21 cellular contexts compared by ENCODE assay signal in genomic region chr1:4689271-4689935, GRCh38. TPM values are rescaled to one million over a fixed set of nuclear protein-coding genes. Genes with fewer than 3 reads are reported as not detected.
A peak's percentile ranks its signal among the peaks of the same experiment; 100 is the strongest.
DNase-seq lines count a peak whose midpoint lies in the region; TF ChIP-seq lines count a peak whose summit lies in the region.
"Had no signal": no experiment of that assay in that cellular context is flagged by ENCODE, and none has a peak within 500 bp of the region (broad histone marks: within the 10 kb centered on the region; RNA-seq: fewer than 3 reads in every experiment).

No MANE protein-coding gene starts in this region.

- H3K4me1 ChIP-seq in neuronal stem cell (ENCODE audit: control insufficient read depth in 2 of 2, insufficient read depth in 1 of 2, low read depth in 1 of 2, low read length in 2 of 2) (peaks cover 0 to 15% of the 10 kb centered on the region in 2 donors), SJCRH30 (no peaks in the 10 kb centered on the region)
- H3K4me1 ChIP-seq: BE2C, HAP-1 had no signal

- H2AK5ac ChIP-seq in neuronal stem cell (ENCODE audit: low read depth, low read length), result peak overlapping the region; percentile 90

- H3K4me3 ChIP-seq in dorsolateral prefrontal cortex (no peak overlapping the region), neuronal stem cell (ENCODE audit: low read length in 2 of 2) (no peak overlapping the region), SJCRH30 (no peak overlapping the region)
- H3K4me3 ChIP-seq: GM12878, HAP-1 had no signal

- peak overlapping the region; percentile 73 for H3K18ac ChIP-seq in neuronal stem cell (ENCODE audit: low read length)

- no peak overlapping the region for H2BK12ac ChIP-seq in neuronal stem cell (ENCODE audit: low read length)

- H2BK120ac ChIP-seq in neuronal stem cell (ENCODE audit: low read depth, low read length), result no peak overlapping the region

- H3K36me3 ChIP-seq in neuronal stem cell (replicated peaks in 1 of 2; ENCODE audit: control insufficient read depth in 2 of 2, insufficient read depth in 2 of 2, low read length in 2 of 2) (no peaks in the 10 kb centered on the region), SJCRH30 (no peaks in the 10 kb centered on the region)
- H3K36me3 ChIP-seq: BE2C, HAP-1 had no signal

- H3K23ac ChIP-seq in neuronal stem cell (ENCODE audit: low read depth, low read length, poor library complexity), result no peak overlapping the region

- H3K79me1 ChIP-seq in neuronal stem cell (ENCODE audit: low read depth, low read length), result no peaks in the 10 kb centered on the region

- no peak for TF ChIP-seq CTCF in dorsolateral prefrontal cortex (IDR thresholded peaks at IDR 0.05 in 54 of 56, conservative IDR thresholded peaks at IDR 0.05 in 2 of 56; ENCODE audit: low read depth in 1 of 56, partially characterized antibody in 56 of 56)

- WGBS in neuronal stem cell (ENCODE audit: extremely low coverage in 2 of 2, insufficient read length in 2 of 2, insufficient replicate concordance in 1 of 2), 2 donors, result no CpG with 5 or more reads among the region's 24 CpGs

- peak overlapping the region; percentile 54 for H3K9ac ChIP-seq in neuronal stem cell (ENCODE audit: low read depth, low read length, poor library complexity)

- intact Hi-C loops in dorsolateral prefrontal cortex (cut with DNase I), result no loop called here

- H4K91ac ChIP-seq in neuronal stem cell (ENCODE audit: low read depth, low read length, poor library complexity), result no peak overlapping the region

- DNase-seq in dorsolateral prefrontal cortex, result peak in 1 of 10 donors; percentile 74
- no peak for DNase-seq in neuronal stem cell (ENCODE audit: low spot score)
- DNase-seq in SJCRH30, result no peak
- no peak for DNase-seq in SK-N-DZ (ENCODE audit: low spot score)
- no peak for DNase-seq in activated CD8-positive, alpha-beta memory T cell treated with anti-CD3 and anti-CD28 coated beads for 24 hours
- DNase-seq: ACHN; BE2C; C1 segment of cervical spinal cord; CD4-positive, CD25-positive, alpha-beta regulatory T cell; CD8-positive, alpha-beta memory T cell; COR-L47; DMS 273 treated with DMSO at 0.1 percent for 48 hours; DMS53; DND-41; EL; GOT3 had no signal

- H4K8ac ChIP-seq in neuronal stem cell (ENCODE audit: low read depth, low read length), result no peak overlapping the region

- H3K4ac ChIP-seq in neuronal stem cell (ENCODE audit: low read length), result no peak overlapping the region

- peak overlapping the region; percentile 6 for H2BK15ac ChIP-seq in neuronal stem cell (ENCODE audit: low read length)

- no peaks in the 10 kb centered on the region for H3K9me3 ChIP-seq in neuronal stem cell (replicated peaks in 1 of 2; ENCODE audit: control insufficient read depth in 2 of 2, insufficient read depth in 1 of 2, low read depth in 1 of 2, low read length in 2 of 2)
- no peaks in the 10 kb centered on the region for H3K9me3 ChIP-seq in SJCRH30 (replicated peaks)
- H3K9me3 ChIP-seq: BE2C, HAP-1 had no signal

- H3K27ac ChIP-seq in angular gyrus (ENCODE audit: low read depth, low read length) (peak overlapping the region; percentile 44), dorsolateral prefrontal cortex (peak overlapping the region in 49 of 59 donors; percentile 4 to 83 (median 61)), neuronal stem cell (replicated peaks; ENCODE audit: low read length) (no peak overlapping the region), temporal lobe (ENCODE audit: low read depth, low read length) (peak overlapping the region; percentile 15), SJCRH30 (no peak overlapping the region)

- H2BK5ac ChIP-seq in neuronal stem cell (ENCODE audit: low read length), result peak overlapping the region; percentile 11

- H2AFZ ChIP-seq in neuronal stem cell (ENCODE audit: low read length), result no peak overlapping the region

- H3K4me2 ChIP-seq in neuronal stem cell (ENCODE audit: insufficient read depth, low read length, poor library complexity, severe bottlenecking), result no peak overlapping the region

- H3K14ac ChIP-seq in neuronal stem cell (ENCODE audit: low read length), result no peak overlapping the region

- no peaks in the 10 kb centered on the region for H3K27me3 ChIP-seq in dorsolateral prefrontal cortex
- H3K27me3 ChIP-seq in neuronal stem cell (ENCODE audit: control insufficient read depth in 3 of 3, insufficient read depth in 3 of 3, low read depth in 1 of 3, low read length in 3 of 3), result peaks cover 0 to 3% (median 0%) of the 10 kb centered on the region in 3 experiments
- H3K27me3 ChIP-seq in SJCRH30, result peaks cover 41% of the 10 kb centered on the region
- H3K27me3 ChIP-seq: BE2C had no signal

RNA-seq across cellular contexts. Expression of gene AJAP1, which starts 35.0 kb away (rescaled TPM):
- total RNA-seq in dorsolateral prefrontal cortex, result 10 to 100 TPM; 21.7 to 74.9 (median 55.1) TPM
- polyA plus RNA-seq in neuronal stem cell (2013, experiment 1 of 2), result 0.32 TPM
- polyA plus RNA-seq in neuronal stem cell (2013, experiment 2 of 2), result 0.42 TPM
- total RNA-seq in temporal lobe, result 21.9 TPM
- total RNA-seq in SJCRH30 (2014; rRNA removed; shearing (Covaris generic)), result not detected in 2 replicates
- polyA plus RNA-seq in SK-N-DZ (2014; cell fraction: cytosol; rRNA removed), result not detected in 2 replicates
- not detected in 2 replicates for polyA plus RNA-seq in SK-N-DZ (2014; cell fraction: nucleus; rRNA removed)
- total RNA-seq: CD8-positive, alpha-beta memory T cell; GM12878; HT-29 had no signal
- polyA plus RNA-seq: CD8-positive, alpha-beta memory T cell; GM12878 had no signal

Comparison
In these comparisons a context has a peak if more than half of its experiments do, and no peak if none do; other contexts are left out.
1. H3K27ac ChIP-seq: peak in angular gyrus (single experiment), dorsolateral prefrontal cortex (49 of 59) and temporal lobe (single experiment); none in neuronal stem cell (single experiment) and SJCRH30 (single experiment).
2. RNA of gene AJAP1, which starts 35.0 kb away (total RNA-seq): 21.7 to 74.9 TPM in dorsolateral prefrontal cortex and 21.9 TPM in temporal lobe (single experiment); not detected in SJCRH30; every median in the first group is over 10 times any median in the second.